ENCODE assay signal across 8 cellular contexts in the genomic region with DNA sequence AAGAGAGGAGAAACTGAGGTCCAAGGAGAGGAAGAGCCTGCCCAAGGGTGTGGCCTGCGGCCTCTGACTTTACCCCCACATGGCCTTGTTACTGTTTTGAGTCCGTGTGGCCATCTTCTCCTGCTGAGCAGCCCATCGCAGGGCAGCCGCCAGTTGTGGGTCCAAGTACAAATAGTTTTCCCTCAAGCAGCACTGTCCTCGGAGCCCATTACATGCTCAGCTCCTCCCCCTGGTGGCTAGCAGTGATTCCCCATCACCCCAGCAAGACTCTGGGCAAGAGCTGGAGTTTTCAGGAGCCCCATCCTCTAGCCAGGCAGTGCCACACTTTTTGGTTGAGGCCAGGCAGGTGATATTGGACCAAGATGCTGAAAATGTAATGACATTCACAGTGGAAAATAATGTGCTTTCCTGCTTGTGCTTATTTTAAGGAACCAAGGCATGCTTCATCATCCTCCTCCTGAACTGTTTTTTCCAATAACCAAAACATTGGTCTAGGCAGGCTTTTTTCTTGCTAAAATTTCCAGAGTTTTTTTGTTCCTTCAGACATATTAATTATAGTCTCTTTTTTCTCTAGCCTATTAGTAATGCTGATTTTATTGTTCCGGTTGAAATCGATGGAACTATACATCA. TPM values are rescaled to one million over a fixed set of nuclear protein-coding genes. Genes with fewer than 3 reads are reported as not detected.
DNase-seq lines count a peak whose midpoint lies in the region; ATAC-seq and TF ChIP-seq lines count a peak whose summit lies in the region.

No MANE protein-coding gene starts in this region.

- peaks cover 9 to 11% of the 10 kb centered on the region in 2 donors for H3K27me3 Mint-ChIP-seq in natural killer cell treated with Interleukin-12 subunit alpha and Interleukin-12 subunit beta and Interleukin-15 and Interleukin-18, amount 100 ng/mL, for 72 hours

- no peak overlapping the region for H2AFZ ChIP-seq in HCT116 (ENCODE audit: low read depth, low read length, poor library complexity, severe bottlenecking)

- no peak overlapping the region for H3K9ac ChIP-seq in HCT116 (ENCODE audit: low read length)

- POLR2A ChIA-PET in HCT116 (lab: Charles Lee) = interaction anchor here (1.3 kb wide), 1 partner anchor 104 kb away, joined by 3 read pairs; no protein-coding TSS in a partner anchor

- TF ChIP-seq RAD21 in HCT116 (IDR thresholded peaks at IDR 0.05; ENCODE audit: low read depth) = peak; percentile 86

- 0 out of 2 replicates have a peak, but pooled peaks cover 5% of the 10 kb centered on the region for H4K20me1 ChIP-seq in HCT116 (ENCODE audit: insufficient read depth)

- TF ChIP-seq POLR2A in HCT116 (IDR thresholded peaks at IDR 0.05; ENCODE audit: borderline replicate concordance, extremely low read depth, insufficient read depth, insufficient read length) (no peak), esophagus squamous epithelium (IDR thresholded peaks at IDR 0.05) (no peak)

- BruUV-seq in HCT116 (replicated peaks; lab: Mats Ljungman, UMichigan) = no TSS peak

- peak; percentile 83 to 96 (median 88) for TF ChIP-seq CTCF in HCT116 (IDR thresholded peaks at IDR 0.05 in 2 of 3, conservative IDR thresholded peaks at IDR 0.05 in 1 of 3; ENCODE audit: borderline replicate concordance in 1 of 3, insufficient read depth in 1 of 3, low read depth in 2 of 3, low read length in 2 of 3)
- TF ChIP-seq CTCF in esophagus squamous epithelium (IDR thresholded peaks at IDR 0.05) = peak; percentile 65 to 86 (median 79)

- intact Hi-C loops in HCT116 (cut with micrococcal nuclease) (loop anchor here (1.0 kb wide), 1 partner anchor 112 kb away; no protein-coding TSS in a partner anchor), esophagus squamous epithelium (cut with DNase I) (loop anchor here (2.0 kb wide), 1 partner anchor 113 kb away; no protein-coding TSS in a partner anchor)

- RAD21 ChIA-PET in HCT116 (lab: Charles Lee; ENCODE audit: low non-redundant PET in 1 of 2, low total read pairs in 2 of 2, uncharacterized antibody in 2 of 2, unreplicated experiment in 2 of 2) = interaction anchor here (1.5 to 2.2 kb wide), 3 partner anchors 103 to 112 kb away, joined by 3 to 28 read pairs (median 20); no protein-coding TSS in a partner anchor

- no peak overlapping the region for H3K27ac Mint-ChIP-seq in natural killer cell treated with Interleukin-12 subunit alpha and Interleukin-12 subunit beta and Interleukin-15 and Interleukin-18, amount 100 ng/mL, for 72 hours

- no peak overlapping the region for H3K4me3 Mint-ChIP-seq in natural killer cell treated with Interleukin-12 subunit alpha and Interleukin-12 subunit beta and Interleukin-15 and Interleukin-18, amount 100 ng/mL, for 72 hours

- H3K9me3 Mint-ChIP-seq in natural killer cell treated with Interleukin-12 subunit alpha and Interleukin-12 subunit beta and Interleukin-15 and Interleukin-18, amount 100 ng/mL, for 72 hours = no peaks in the 10 kb centered on the region

- DNase-seq in DMS153 treated with DMSO at 0.1 percent for 48 hours (lab: John Stamatoyannopoulos, UW; ENCODE audit: unreplicated experiment) (peak; percentile 3), DMS153 (lab: John Stamatoyannopoulos, UW) (no peak), HCT116 (ENCODE audit: low read depth, low spot score) (peak; percentile 28), NCI-H748 treated with DMSO at 0.1 percent for 48 hours (lab: John Stamatoyannopoulos, UW) (peak; percentile 3), esophagus squamous epithelium (lab: John Stamatoyannopoulos, UW) (no peak), superior temporal gyrus (ENCODE audit: extremely low spot score) (peak; percentile 71)
- DNase-seq in activated CD8-positive, alpha-beta memory T cell treated with anti-CD3 and anti-CD28 coated beads, Interleukin-2, amount 50 U/mL, for 4 hours = peak; percentile 57
- no peak for DNase-seq in natural killer cell treated with Interleukin-12 subunit alpha and Interleukin-12 subunit beta and Interleukin-15 and Interleukin-18, amount 100 ng/mL, for 72 hours (ENCODE audit: low spot score)

- CTCF ChIA-PET in HCT116 (lab: Charles Lee) = interaction anchor here (0.6 to 4.3 kb wide), 16 partner anchors 9 to 695 kb away, joined by 3 to 72 read pairs (median 4); no protein-coding TSS in a partner anchor

- WGBS in esophagus squamous epithelium, 2 donors = 53 to 75% methylated on average over 3 to 7 of the region's 7 CpGs

- H3K4me2 ChIP-seq in HCT116 (ENCODE audit: low read length) = no peak overlapping the region

- peak; percentile 97 for ATAC-seq in HCT116
- ATAC-seq in natural killer cell treated with Interleukin-12 subunit alpha and Interleukin-12 subunit beta and Interleukin-15 and Interleukin-18, amount 100 ng/mL, for 72 hours = peak; percentile 66 to 73

- H3K27me3 ChIP-seq in HCT116 (ENCODE audit: insufficient read depth, low read length) (no peaks in the 10 kb centered on the region), esophagus squamous epithelium (no peaks in the 10 kb centered on the region)

- H3K36me3 ChIP-seq in HCT116 (ENCODE audit: control insufficient read depth in 1 of 2, insufficient read depth in 2 of 2, low read length in 2 of 2) (no peaks in the 10 kb centered on the region), esophagus squamous epithelium (peaks cover 0 to 44% (median 0%) of the 10 kb centered on the region in 3 donors)

- H3K4me1 ChIP-seq in HCT116 (ENCODE audit: control insufficient read depth in 1 of 2, insufficient read depth in 2 of 2, low read length in 2 of 2) (no peaks in the 10 kb centered on the region), esophagus squamous epithelium (peaks cover 0 to 23% (median 5%) of the 10 kb centered on the region in 3 donors)

- H3K27ac ChIP-seq in HCT116 (ENCODE audit: low read depth, low read length) (no peak overlapping the region), esophagus squamous epithelium (no peak overlapping the region)

- no peaks in the 10 kb centered on the region for H3K9me2 ChIP-seq in HCT116 (ENCODE audit: insufficient read depth)

- H3K4me3 ChIP-seq in HCT116 (replicated peaks in 1 of 2; ENCODE audit: low read depth in 1 of 2, low read length in 2 of 2) = no peak overlapping the region
- no peak overlapping the region for H3K4me3 ChIP-seq in esophagus squamous epithelium

- no peaks in the 10 kb centered on the region for H3K4me1 Mint-ChIP-seq in natural killer cell treated with Interleukin-12 subunit alpha and Interleukin-12 subunit beta and Interleukin-15 and Interleukin-18, amount 100 ng/mL, for 72 hours (ENCODE audit: low read depth in 2 of 2)

- H3K79me2 ChIP-seq in HCT116 (ENCODE audit: insufficient read depth, low read length) = no peaks in the 10 kb centered on the region

- H3K36me3 Mint-ChIP-seq in natural killer cell treated with Interleukin-12 subunit alpha and Interleukin-12 subunit beta and Interleukin-15 and Interleukin-18, amount 100 ng/mL, for 72 hours = no peaks in the 10 kb centered on the region

- no peaks in the 10 kb centered on the region for H3K9me3 ChIP-seq in HCT116 (ENCODE audit: control insufficient read depth in 1 of 2, insufficient read depth in 1 of 2, low read depth in 1 of 2, low read length in 2 of 2)
- H3K9me3 ChIP-seq in esophagus squamous epithelium = no peaks in the 10 kb centered on the region

TF ChIP-seq in HCT116, 20 proteins besides CTCF, POLR2A, EP300 and RAD21 (continues in another document):
- TF ChIP-seq EGR1 (IDR thresholded peaks at IDR 0.05; ENCODE audit: low read depth) = no peak
- no peak for TF ChIP-seq CBX3 (IDR thresholded peaks at IDR 0.05; ENCODE audit: low read depth)
- TF ChIP-seq, protein P1, sequence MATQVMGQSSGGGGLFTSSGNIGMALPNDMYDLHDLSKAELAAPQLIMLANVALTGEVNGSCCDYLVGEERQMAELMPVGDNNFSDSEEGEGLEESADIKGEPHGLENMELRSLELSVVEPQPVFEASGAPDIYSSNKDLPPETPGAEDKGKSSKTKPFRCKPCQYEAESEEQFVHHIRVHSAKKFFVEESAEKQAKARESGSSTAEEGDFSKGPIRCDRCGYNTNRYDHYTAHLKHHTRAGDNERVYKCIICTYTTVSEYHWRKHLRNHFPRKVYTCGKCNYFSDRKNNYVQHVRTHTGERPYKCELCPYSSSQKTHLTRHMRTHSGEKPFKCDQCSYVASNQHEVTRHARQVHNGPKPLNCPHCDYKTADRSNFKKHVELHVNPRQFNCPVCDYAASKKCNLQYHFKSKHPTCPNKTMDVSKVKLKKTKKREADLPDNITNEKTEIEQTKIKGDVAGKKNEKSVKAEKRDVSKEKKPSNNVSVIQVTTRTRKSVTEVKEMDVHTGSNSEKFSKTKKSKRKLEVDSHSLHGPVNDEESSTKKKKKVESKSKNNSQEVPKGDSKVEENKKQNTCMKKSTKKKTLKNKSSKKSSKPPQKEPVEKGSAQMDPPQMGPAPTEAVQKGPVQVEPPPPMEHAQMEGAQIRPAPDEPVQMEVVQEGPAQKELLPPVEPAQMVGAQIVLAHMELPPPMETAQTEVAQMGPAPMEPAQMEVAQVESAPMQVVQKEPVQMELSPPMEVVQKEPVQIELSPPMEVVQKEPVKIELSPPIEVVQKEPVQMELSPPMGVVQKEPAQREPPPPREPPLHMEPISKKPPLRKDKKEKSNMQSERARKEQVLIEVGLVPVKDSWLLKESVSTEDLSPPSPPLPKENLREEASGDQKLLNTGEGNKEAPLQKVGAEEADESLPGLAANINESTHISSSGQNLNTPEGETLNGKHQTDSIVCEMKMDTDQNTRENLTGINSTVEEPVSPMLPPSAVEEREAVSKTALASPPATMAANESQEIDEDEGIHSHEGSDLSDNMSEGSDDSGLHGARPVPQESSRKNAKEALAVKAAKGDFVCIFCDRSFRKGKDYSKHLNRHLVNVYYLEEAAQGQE (IDR thresholded peaks at IDR 0.05; ENCODE audit: low read depth) = no peak
- TF ChIP-seq ZFX (IDR thresholded peaks at IDR 0.05) = no peak
- no peak for TF ChIP-seq YY1 (IDR thresholded peaks at IDR 0.05; ENCODE audit: extremely low read depth, insufficient replicate concordance, low read depth, low read length)
- TF ChIP-seq, protein P2, sequence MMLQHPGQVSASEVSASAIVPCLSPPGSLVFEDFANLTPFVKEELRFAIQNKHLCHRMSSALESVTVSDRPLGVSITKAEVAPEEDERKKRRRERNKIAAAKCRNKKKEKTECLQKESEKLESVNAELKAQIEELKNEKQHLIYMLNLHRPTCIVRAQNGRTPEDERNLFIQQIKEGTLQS (IDR thresholded peaks at IDR 0.05) = no peak

RNA-seq across cellular contexts. Expression of a gene that starts 23.2 kb away (rescaled TPM):
- total RNA-seq in HCT116 (2021; ENCODE audit: unreplicated experiment) (1.2 TPM), esophagus squamous epithelium (10 to 100 TPM in 1 of 4 donors, 1 to 10 TPM in 3; 5.5 to 13.0 (median 6.1) TPM)
- polyA plus RNA-seq in HCT116 (2012) = 1.3 and 1.5 TPM in 2 replicates
- 10 to 100 TPM in 1 of 2 donors, 1 to 10 TPM in 1; 8.2 to 16.9 TPM for total RNA-seq in natural killer cell treated with Interleukin-12 subunit alpha and Interleukin-12 subunit beta and Interleukin-15 and Interleukin-18, amount 100 ng/mL, for 72 hours

Comparison
In these comparisons a context has a peak if more than half of its experiments do, and no peak if none do; other contexts are left out.
1. DNase-seq: peak in DMS153 treated with DMSO at 0.1 percent for 48 hours (single experiment), HCT116 (single experiment), NCI-H748 treated with DMSO at 0.1 percent for 48 hours (single experiment), activated CD8-positive, alpha-beta memory T cell treated with anti-CD3 and anti-CD28 coated beads, Interleukin-2, amount 50 U/mL, for 4 hours (single experiment) and superior temporal gyrus (single experiment); none in DMS153 (single experiment), esophagus squamous epithelium (single experiment) and natural killer cell treated with Interleukin-12 subunit alpha and Interleukin-12 subunit beta and Interleukin-15 and Interleukin-18, amount 100 ng/mL, for 72 hours (single experiment).